ENCODE assay signal across 8 cellular contexts in genomic region chr1:111747282-111747734, GRCh38. TPM values are rescaled to one million over a fixed set of nuclear protein-coding genes. Genes with fewer than 3 reads are reported as not detected.
A peak's percentile ranks its signal among the peaks of the same experiment; 100 is the strongest.
DNase-seq lines count a peak whose midpoint lies in the region; ATAC-seq and TF ChIP-seq lines count a peak whose summit lies in the region.

No MANE protein-coding gene starts in this region.

- H3K27ac ChIP-seq in heart right ventricle: no peak overlapping the region

- H3K9me3 ChIP-seq in heart right ventricle: no peaks in the 10 kb centered on the region

- H3K4me1 ChIP-seq in heart right ventricle: peaks cover 3 to 34% (median 30%) of the 10 kb centered on the region in 9 donors

- no peaks in the 10 kb centered on the region for H3K36me3 ChIP-seq in heart right ventricle

- H3K27me3 ChIP-seq in heart right ventricle: peaks cover 0 to 7% (median 0%) of the 10 kb centered on the region in 7 donors

- ATAC-seq in heart right ventricle: peak in 5 of 8 donors; percentile 16 to 72 (median 55)
- no peak for ATAC-seq in GM21447 (IDR thresholded peaks at IDR 0.05; ENCODE audit: unreplicated experiment)

- H3K4me3 ChIP-seq in heart right ventricle: no peak overlapping the region

- WGBS in heart right ventricle, 2 donors: 52 to 64% methylated on average over 3 of the region's 3 CpGs

- intact Hi-C loops in heart right ventricle (cut with DNase I): loop anchor here in 5 of 10 donors (2.0 to 5.0 kb wide), 3 partner anchors 21 to 35 kb away; no protein-coding TSS in a partner anchor

- DNase-seq in Daoy (ENCODE audit: low read depth) (peak; percentile 85), HT-29 (ENCODE audit: low spot score) (peak; percentile 92), RPMI8226 (peak; percentile 80), heart right ventricle (peak in 1 of 2 donors; percentile 71), occipital lobe (lab: John Stamatoyannopoulos, UW) (no peak)
- peak; percentile 42 for DNase-seq in activated T-helper 9 cell treated with anti-CD3 and anti-CD28 coated beads, Interleukin-2, amount 50 U/mL, for 16 hours (ENCODE audit: low read depth)
- DNase-seq in stimulated activated CD4-positive, alpha-beta T cell treated with anti-CD3 and anti-CD28 coated beads, Interleukin-15, amount 100 ng/mL, for 24 hours: peak; percentile 84

- TF ChIP-seq CTCF in heart right ventricle (IDR thresholded peaks at IDR 0.05): peak; percentile 42 to 73 (median 62)

RNA-seq across cellular contexts. Expression of gene INKA2, which starts 8.1 kb away (rescaled TPM):
- 0.71 and 0.91 TPM in 2 replicates for total RNA-seq in Daoy (2014; rRNA removed; shearing (Covaris generic))
- total RNA-seq in HT-29 (2014; rRNA removed; shearing (Covaris generic)): 2.0 and 3.4 TPM in 2 replicates
- total RNA-seq in heart right ventricle (10 to 100 TPM in 9 of 10 donors, 1 to 10 TPM in 1; 8.7 to 34.6 (median 14.8) TPM), occipital lobe (0.94 TPM)
- polyA plus RNA-seq in heart right ventricle: 1 to 10 TPM; 6.8 to 9.9 TPM

RNA-seq across cellular contexts. Expression of gene DDX20, which starts 8.4 kb away (rescaled TPM):
- total RNA-seq in Daoy (2014; rRNA removed; shearing (Covaris generic)): 52.7 and 64.6 TPM in 2 replicates
- 18.5 and 24.1 TPM in 2 replicates for total RNA-seq in HT-29 (2014; rRNA removed; shearing (Covaris generic))
- total RNA-seq in heart right ventricle (1 to 10 TPM; 5.0 to 10.0 (median 6.5) TPM), occipital lobe (22.6 TPM)
- 1 to 10 TPM; 4.0 to 4.1 TPM for polyA plus RNA-seq in heart right ventricle
